In the genomic region with DNA sequence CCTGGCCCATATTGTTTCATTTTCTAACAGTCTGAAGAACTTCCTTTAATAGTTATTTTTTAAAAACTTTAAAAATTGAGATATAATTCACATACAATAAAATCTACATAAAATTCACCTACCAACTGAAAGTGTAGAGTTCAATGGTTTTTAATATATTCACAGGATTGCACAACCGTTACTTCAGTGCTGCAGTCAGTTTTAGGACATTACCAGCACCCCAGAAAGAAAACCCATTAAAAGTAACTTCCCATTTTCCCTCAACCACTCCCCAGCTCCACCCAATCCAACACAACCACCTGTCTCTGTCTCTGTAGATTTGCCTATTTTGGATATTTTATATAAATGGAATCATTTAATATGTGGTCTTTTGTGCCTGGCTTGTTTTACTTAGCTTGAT, we compare ENCODE assay signal across 23 cellular contexts. TPM values are rescaled to one million over a fixed set of nuclear protein-coding genes. Genes with fewer than 3 reads are reported as not detected.
DNase-seq lines count a peak whose midpoint lies in the region; ATAC-seq, FAIRE-seq and TF ChIP-seq lines count a peak whose summit lies in the region.
"Had no signal": no experiment of that assay in that cellular context is flagged by ENCODE, and none has a peak within 500 bp of the region (broad histone marks: within the 10 kb centered on the region; RNA-seq: fewer than 3 reads in every experiment).

No MANE protein-coding gene starts in this region.

- H3K27me3 ChIP-seq in CD4-positive, alpha-beta T cell (ENCODE audit: control insufficient read depth, insufficient read depth, low read length): no peaks in the 10 kb centered on the region
- H3K27me3 ChIP-seq: body of pancreas, colonic mucosa, foreskin keratinocyte had no signal

- H3K27ac ChIP-seq in CD4-positive, alpha-beta T cell (ENCODE audit: low read depth, low read length): no peak overlapping the region
- H3K27ac ChIP-seq: 22Rv1, body of pancreas, C4-2B, colonic mucosa, foreskin keratinocyte had no signal

- CTCF ChIA-PET in CD4-positive, alpha-beta T cell (lab: Charles Lee): interaction anchor here (1.7 kb wide), 1 partner anchor 12 kb away, joined by 6 read pairs; no protein-coding TSS in a partner anchor

- POLR2A ChIA-PET in CD4-positive, alpha-beta T cell (lab: Charles Lee): no interaction called here

- H3K4me1 Mint-ChIP-seq in CD4-positive, alpha-beta T cell (ENCODE audit: low read depth): peaks cover 78% of the 10 kb centered on the region
- H3K4me1 Mint-ChIP-seq in activated naive CD8-positive, alpha-beta T cell treated with anti-CD3 and anti-CD28 coated beads, Interleukin-2, amount 50 U/mL, for 24 hours: peaks cover 66% of the 10 kb centered on the region

- no peak for FAIRE-seq in H54 (lab: Jason Lieb, UNC)
- FAIRE-seq: endothelial cell of umbilical vein had no signal

- no peak for TF ChIP-seq CTCF in CD4-positive, alpha-beta T cell (IDR thresholded peaks at IDR 0.05)

- H3K9me3 ChIP-seq in CD4-positive, alpha-beta T cell (ENCODE audit: control insufficient read depth, low read length): no peaks in the 10 kb centered on the region
- H3K9me3 ChIP-seq: body of pancreas, colonic mucosa had no signal

- H3K36me3 Mint-ChIP-seq in CD4-positive, alpha-beta T cell (ENCODE audit: low read depth): peaks cover 14% of the 10 kb centered on the region
- H3K36me3 Mint-ChIP-seq in activated naive CD8-positive, alpha-beta T cell treated with anti-CD3 and anti-CD28 coated beads, Interleukin-2, amount 50 U/mL, for 24 hours (ENCODE audit: low read depth): peaks cover 6% of the 10 kb centered on the region

- TF ChIP-seq POLR2A in H54 (IDR thresholded peaks at IDR 0.05; ENCODE audit: low read depth, low read length): no peak

- no peak overlapping the region for H3K4me3 Mint-ChIP-seq in CD4-positive, alpha-beta T cell
- H3K4me3 Mint-ChIP-seq in activated naive CD8-positive, alpha-beta T cell treated with anti-CD3 and anti-CD28 coated beads, Interleukin-2, amount 50 U/mL, for 24 hours: no peak overlapping the region
- H3K4me3 Mint-ChIP-seq: HFFc6, neural crest cell, type B pancreatic cell had no signal

- DNase-seq in SIG-M5 treated with dmso at 0.1 percent for 504 hours (lab: John Stamatoyannopoulos, UW; ENCODE audit: unreplicated experiment) (peak; percentile 86), SIG-M5 (lab: John Stamatoyannopoulos, UW) (no peak), NOMO-1 treated with DMSO at 0.1 percent for 48 hours (lab: John Stamatoyannopoulos, UW; ENCODE audit: unreplicated experiment) (peak; percentile 83), H54 (ENCODE audit: insufficient read length, low spot score) (no peak)
- DNase-seq in CD4-positive, alpha-beta T cell: no peak
- no peak for DNase-seq in activated naive CD8-positive, alpha-beta T cell treated with anti-CD3 and anti-CD28 coated beads, Interleukin-2, amount 50 U/mL, for 24 hours
- DNase-seq: activated gamma-delta T cell; body of pancreas; colonic mucosa; foreskin keratinocyte; HFFc6; NCI-H1092; NCI-H2081; NCI-H524 treated with DMSO at 0.1 percent for 48 hours; PC-3; stimulated activated naive CD4-positive, alpha-beta T cell treated with Interleukin-2 at 50 U/mL for 16 hours had no signal

- intact Hi-C loops in CD4-positive, alpha-beta T cell (cut with DNase I, micrococcal nuclease): loop anchor here in 1 of 2 experiments (10.0 kb wide), 1 partner anchor 85 kb away; no protein-coding TSS in a partner anchor

- H3K27me3 Mint-ChIP-seq in CD4-positive, alpha-beta T cell: no peaks in the 10 kb centered on the region
- no peaks in the 10 kb centered on the region for H3K27me3 Mint-ChIP-seq in activated naive CD8-positive, alpha-beta T cell treated with anti-CD3 and anti-CD28 coated beads, Interleukin-2, amount 50 U/mL, for 24 hours
- H3K27me3 Mint-ChIP-seq: type B pancreatic cell had no signal

- no peaks in the 10 kb centered on the region for H3K9me3 Mint-ChIP-seq in CD4-positive, alpha-beta T cell
- H3K9me3 Mint-ChIP-seq in activated naive CD8-positive, alpha-beta T cell treated with anti-CD3 and anti-CD28 coated beads, Interleukin-2, amount 50 U/mL, for 24 hours: no peaks in the 10 kb centered on the region
- H3K9me3 Mint-ChIP-seq: HFFc6, neural crest cell, type B pancreatic cell had no signal

- ATAC-seq in CD4-positive, alpha-beta T cell (ENCODE audit: poor library complexity): no peak
- ATAC-seq in activated naive CD8-positive, alpha-beta T cell treated with anti-CD3 and anti-CD28 coated beads, Interleukin-2, amount 50 U/mL, for 24 hours: no peak
- ATAC-seq in GM21717 (IDR thresholded peaks at IDR 0.05; ENCODE audit: unreplicated experiment) (no peak), HG02610 (IDR thresholded peaks at IDR 0.05; ENCODE audit: unreplicated experiment) (no peak)
- ATAC-seq: body of pancreas, foreskin keratinocyte, PC-3 had no signal

- H3K27ac Mint-ChIP-seq in CD4-positive, alpha-beta T cell: peak overlapping the region; percentile 75
- peak overlapping the region; percentile 24 for H3K27ac Mint-ChIP-seq in activated naive CD8-positive, alpha-beta T cell treated with anti-CD3 and anti-CD28 coated beads, Interleukin-2, amount 50 U/mL, for 24 hours
- H3K27ac Mint-ChIP-seq: HFFc6, type B pancreatic cell had no signal

RNA-seq across cellular contexts. Expression of gene MGA, which starts 29.6 kb away (rescaled TPM):
- 10 to 100 TPM; 31.0 to 33.9 TPM for total RNA-seq in CD4-positive, alpha-beta T cell

Comparison
In these comparisons a context has a peak if more than half of its experiments do, and no peak if none do; other contexts are left out.
1. DNase-seq: peak in SIG-M5 treated with dmso at 0.1 percent for 504 hours (single experiment) and NOMO-1 treated with DMSO at 0.1 percent for 48 hours (single experiment); none in SIG-M5 (single experiment), CD4-positive, alpha-beta T cell (0 of 10), activated naive CD8-positive, alpha-beta T cell treated with anti-CD3 and anti-CD28 coated beads, Interleukin-2, amount 50 U/mL, for 24 hours (single experiment) and H54 (single experiment).